Comparison of ENCODE assay signal across 8 cellular contexts in genomic region chr14:49946320-49947141, GRCh38. TPM values are rescaled to one million over a fixed set of nuclear protein-coding genes. Genes with fewer than 3 reads are reported as not detected.
DNase-seq lines count a peak whose midpoint lies in the region; ATAC-seq and TF ChIP-seq lines count a peak whose summit lies in the region.

No MANE protein-coding gene starts in this region.

- CTCF ChIA-PET in HEK293T (lab: Yijun Ruan, JAX) = interaction anchor here (0.6 kb wide), 1 partner anchor 64 kb away, joined by 3 read pairs; no protein-coding TSS in a partner anchor

- H3K27me3 Mint-ChIP-seq in osteocyte (ENCODE audit: unreplicated experiment) = no peaks in the 10 kb centered on the region

- no peak overlapping the region for H3K4me3 Mint-ChIP-seq in osteocyte (ENCODE audit: unreplicated experiment)

- H3K4me1 Mint-ChIP-seq in osteocyte (ENCODE audit: unreplicated experiment) = peaks cover 46% of the 10 kb centered on the region

- TF ChIP-seq CTCF in osteocyte (IDR thresholded peaks at IDR 0.05) = no peak

- DNase-seq in A172 (ENCODE audit: low spot score) (peak; percentile 63), HEK293T (ENCODE audit: extremely low spot score) (no peak), SW480 (ENCODE audit: low spot score) (peak; percentile 38), cerebellum (ENCODE audit: low spot score) (peak; percentile 65), osteocyte (ENCODE audit: extremely low spot score, unreplicated experiment) (peak; percentile 51)

- peaks cover 8% of the 10 kb centered on the region for H3K9me3 Mint-ChIP-seq in osteocyte (ENCODE audit: unreplicated experiment)

- POLR2A ChIA-PET in HEK293T (lab: Yijun Ruan, JAX) = interaction anchor here (0.8 to 2.2 kb wide), 5 partner anchors 54 to 94 kb away, joined by 4 to 8 read pairs (median 6); partner anchors contain the start of genes ARF6 and NEMF

- ATAC-seq in GM21367 (IDR thresholded peaks at IDR 0.05; ENCODE audit: unreplicated experiment) (no peak), HG03565 (IDR thresholded peaks at IDR 0.05; ENCODE audit: unreplicated experiment) (no peak), GM18867 (IDR thresholded peaks at IDR 0.05; ENCODE audit: unreplicated experiment) (no peak)

- H3K36me3 Mint-ChIP-seq in osteocyte (ENCODE audit: unreplicated experiment) = no peaks in the 10 kb centered on the region

- peak overlapping the region; percentile 73 for H3K27ac Mint-ChIP-seq in osteocyte (ENCODE audit: unreplicated experiment)

TF ChIP-seq in HEK293T, 16 proteins besides CTCF, POLR2A, EP300 and RAD21:
- no peak for TF ChIP-seq NFRKB (IDR thresholded peaks at IDR 0.05)
- TF ChIP-seq PKNOX1 (IDR thresholded peaks at IDR 0.05) = peak; percentile 70

RNA-seq across cellular contexts. Expression of gene ARF6, which starts 53.6 kb away (rescaled TPM):
- total RNA-seq in A172 (2014; rRNA removed; shearing (Covaris generic)) = 51.6 and 51.9 TPM in 2 replicates
- total RNA-seq in cerebellum = 37.3 TPM
- 53.4 and 55.2 TPM in 2 replicates for total RNA-seq in osteocyte
